2 cellular contexts compared by ENCODE assay signal in the genomic region with DNA sequence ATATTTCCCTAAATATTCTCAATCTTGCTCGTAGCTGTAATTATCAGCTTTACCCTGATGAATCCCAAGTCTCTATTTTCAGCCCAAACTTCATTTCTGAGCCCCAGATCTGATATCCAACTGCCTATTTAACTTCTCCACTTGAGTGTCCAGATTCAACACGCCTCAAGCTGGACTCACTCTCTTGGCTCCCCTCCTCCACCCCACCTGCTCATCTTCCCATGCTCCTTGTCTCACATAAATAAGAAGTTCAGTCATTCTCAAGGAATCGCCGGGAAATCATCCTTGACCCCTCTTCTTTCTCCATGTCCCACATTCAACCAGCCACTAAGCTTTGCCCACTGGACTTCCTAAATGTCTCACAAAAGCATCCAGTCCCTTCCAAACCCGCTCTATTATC.
TF ChIP-seq lines count a peak whose summit lies in the region.

No MANE protein-coding gene starts in this region.

TF ChIP-seq in SK-N-SH, 30 proteins besides CTCF, POLR2A, EP300 and RAD21 (continued from another document):
- TF ChIP-seq, protein P1, sequence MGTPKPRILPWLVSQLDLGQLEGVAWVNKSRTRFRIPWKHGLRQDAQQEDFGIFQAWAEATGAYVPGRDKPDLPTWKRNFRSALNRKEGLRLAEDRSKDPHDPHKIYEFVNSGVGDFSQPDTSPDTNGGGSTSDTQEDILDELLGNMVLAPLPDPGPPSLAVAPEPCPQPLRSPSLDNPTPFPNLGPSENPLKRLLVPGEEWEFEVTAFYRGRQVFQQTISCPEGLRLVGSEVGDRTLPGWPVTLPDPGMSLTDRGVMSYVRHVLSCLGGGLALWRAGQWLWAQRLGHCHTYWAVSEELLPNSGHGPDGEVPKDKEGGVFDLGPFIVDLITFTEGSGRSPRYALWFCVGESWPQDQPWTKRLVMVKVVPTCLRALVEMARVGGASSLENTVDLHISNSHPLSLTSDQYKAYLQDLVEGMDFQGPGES (IDR thresholded peaks at IDR 0.05; ENCODE audit: low read depth, low read length) = no peak
- TF ChIP-seq, protein P2, sequence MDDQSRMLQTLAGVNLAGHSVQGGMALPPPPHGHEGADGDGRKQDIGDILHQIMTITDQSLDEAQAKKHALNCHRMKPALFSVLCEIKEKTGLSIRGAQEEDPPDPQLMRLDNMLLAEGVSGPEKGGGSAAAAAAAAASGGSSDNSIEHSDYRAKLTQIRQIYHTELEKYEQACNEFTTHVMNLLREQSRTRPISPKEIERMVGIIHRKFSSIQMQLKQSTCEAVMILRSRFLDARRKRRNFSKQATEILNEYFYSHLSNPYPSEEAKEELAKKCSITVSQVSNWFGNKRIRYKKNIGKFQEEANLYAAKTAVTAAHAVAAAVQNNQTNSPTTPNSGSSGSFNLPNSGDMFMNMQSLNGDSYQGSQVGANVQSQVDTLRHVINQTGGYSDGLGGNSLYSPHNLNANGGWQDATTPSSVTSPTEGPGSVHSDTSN (IDR thresholded peaks at IDR 0.05) = no peak
- TF ChIP-seq TAF1 (IDR thresholded peaks at IDR 0.05; ENCODE audit: borderline replicate concordance, low read depth, low read length) (no peak), GABPA (IDR thresholded peaks at IDR 0.05; ENCODE audit: low read depth) (no peak), POLR2AphosphoS5 (IDR thresholded peaks at IDR 0.05; ENCODE audit: low read depth, low read length) (no peak), GATA2 (CRISPR knock-in tag; IDR thresholded peaks at IDR 0.05) (no peak)

TF ChIP-seq in SK-N-SH treated with all-trans-retinoic acid at 6 μM for 48 hours, 23 proteins besides CTCF, POLR2A, EP300 and RAD21 (continued from another document):
- TF ChIP-seq, protein P3, sequence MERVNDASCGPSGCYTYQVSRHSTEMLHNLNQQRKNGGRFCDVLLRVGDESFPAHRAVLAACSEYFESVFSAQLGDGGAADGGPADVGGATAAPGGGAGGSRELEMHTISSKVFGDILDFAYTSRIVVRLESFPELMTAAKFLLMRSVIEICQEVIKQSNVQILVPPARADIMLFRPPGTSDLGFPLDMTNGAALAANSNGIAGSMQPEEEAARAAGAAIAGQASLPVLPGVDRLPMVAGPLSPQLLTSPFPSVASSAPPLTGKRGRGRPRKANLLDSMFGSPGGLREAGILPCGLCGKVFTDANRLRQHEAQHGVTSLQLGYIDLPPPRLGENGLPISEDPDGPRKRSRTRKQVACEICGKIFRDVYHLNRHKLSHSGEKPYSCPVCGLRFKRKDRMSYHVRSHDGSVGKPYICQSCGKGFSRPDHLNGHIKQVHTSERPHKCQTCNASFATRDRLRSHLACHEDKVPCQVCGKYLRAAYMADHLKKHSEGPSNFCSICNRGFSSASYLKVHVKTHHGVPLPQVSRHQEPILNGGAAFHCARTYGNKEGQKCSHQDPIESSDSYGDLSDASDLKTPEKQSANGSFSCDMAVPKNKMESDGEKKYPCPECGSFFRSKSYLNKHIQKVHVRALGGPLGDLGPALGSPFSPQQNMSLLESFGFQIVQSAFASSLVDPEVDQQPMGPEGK (CRISPR knock-in tag; IDR thresholded peaks at IDR 0.05; ENCODE audit: borderline replicate concordance) = no peak
- no peak for TF ChIP-seq ISL1 (CRISPR knock-in tag; IDR thresholded peaks at IDR 0.05)
- no peak for TF ChIP-seq ARNTL (CRISPR knock-in tag; IDR thresholded peaks at IDR 0.05; ENCODE audit: borderline replicate concordance, low read depth)
- no peak for TF ChIP-seq TOX (CRISPR knock-in tag; IDR thresholded peaks at IDR 0.05; ENCODE audit: borderline replicate concordance)
- TF ChIP-seq BACH2 (CRISPR knock-in tag; IDR thresholded peaks at IDR 0.05; ENCODE audit: borderline replicate concordance) = no peak
- no peak for TF ChIP-seq PPARA (CRISPR knock-in tag; IDR thresholded peaks at IDR 0.05; ENCODE audit: borderline replicate concordance)
- TF ChIP-seq ZNF565 (CRISPR knock-in tag; conservative IDR thresholded peaks at IDR 0.05; ENCODE audit: low read depth) = no peak
- TF ChIP-seq ZC3H10 (CRISPR knock-in tag; IDR thresholded peaks at IDR 0.05) = no peak
